Comparison of ENCODE assay signal across 6 cellular contexts in the genomic region with DNA sequence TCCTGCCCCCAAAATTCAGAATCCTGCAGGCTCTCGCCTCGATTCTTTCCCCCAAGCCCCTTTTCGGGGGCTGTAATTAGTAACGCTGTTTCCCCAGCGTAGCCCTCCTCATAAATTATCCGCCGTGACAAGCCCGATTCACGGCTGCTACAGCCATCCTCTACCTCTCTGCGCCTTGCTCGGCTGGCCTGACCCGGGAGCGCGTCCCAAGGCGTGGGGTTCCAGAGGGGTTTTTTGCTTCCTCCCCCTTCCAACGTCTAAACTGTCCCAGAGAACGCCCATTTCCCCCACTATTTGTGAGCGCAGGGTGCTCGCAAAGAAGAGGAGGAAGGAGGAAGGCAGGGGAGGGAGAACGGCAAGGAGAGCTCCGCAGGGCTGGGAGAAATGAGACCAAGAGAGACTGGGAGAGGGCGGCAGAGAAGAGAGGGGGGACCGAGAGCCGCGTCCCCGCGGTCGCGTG. TPM values are rescaled to one million over a fixed set of nuclear protein-coding genes. Genes with fewer than 3 reads are reported as not detected.
DNase-seq lines count a peak whose midpoint lies in the region; TF ChIP-seq lines count a peak whose summit lies in the region.

No MANE protein-coding gene starts in this region.

- H2BK15ac ChIP-seq in mesendoderm (replicated peaks; ENCODE audit: low read depth): no peak overlapping the region

- peak overlapping the region; percentile 56 for H3K4me3 ChIP-seq in AG10803 (ENCODE audit: low read length)
- H3K4me3 ChIP-seq in mesendoderm (ENCODE audit: low read length): no peak overlapping the region

- H2BK120ac ChIP-seq in mesendoderm (ENCODE audit: low read depth, low read length): no peak overlapping the region

- no peak overlapping the region for H4K5ac ChIP-seq in mesendoderm (ENCODE audit: low read length)

- H3K36me3 ChIP-seq in mesendoderm (ENCODE audit: control insufficient read depth, insufficient read depth, low read length): no peaks in the 10 kb centered on the region

- intact Hi-C loops in head of caudate nucleus (cut with DNase I): no loop called here

- peak overlapping the region; percentile 32 for H3K27ac ChIP-seq in adipose tissue (ENCODE audit: low read depth, low read length)
- no peak overlapping the region for H3K27ac ChIP-seq in mesendoderm (ENCODE audit: low read depth, low read length)

- WGBS in adipose tissue, 3 donors: 16 to 43% (median 24%) methylated on average over 27 to 29 of the region's 29 CpGs
- no CpG with 5 or more reads among the region's 29 CpGs for WGBS in mesendoderm (ENCODE audit: extremely low coverage, insufficient coverage, low lambda C conversion rate)

- no peak overlapping the region for H4K8ac ChIP-seq in mesendoderm (ENCODE audit: low read depth, low read length)

- peak overlapping the region; percentile 60 for H3K56ac ChIP-seq in mesendoderm (ENCODE audit: low read length)

- TF ChIP-seq CTCF in AG10803 (conservative IDR thresholded peaks at IDR 0.05; ENCODE audit: low read length): no peak

- no peak for DNase-seq in AG10803 (ENCODE audit: low read depth)
- no peak for DNase-seq in mesendoderm
- no peak for DNase-seq in head of caudate nucleus
- no peak for DNase-seq in stimulated activated CD4-positive, alpha-beta T cell treated with anti-CD3 and anti-CD28 coated beads, Interleukin-1b, Interleukin-23, amount 100 ng/mL, for 48 hours
- DNase-seq in DMS153 (lab: John Stamatoyannopoulos, UW): no peak

- H3K79me1 ChIP-seq in mesendoderm (ENCODE audit: low read length): no peaks in the 10 kb centered on the region

- H2AK5ac ChIP-seq in mesendoderm (ENCODE audit: low read length): no peak overlapping the region

- no peaks in the 10 kb centered on the region for H3K4me1 ChIP-seq in mesendoderm (ENCODE audit: control insufficient read depth, low read depth, low read length)

- peak overlapping the region; percentile 97 for H3K4me2 ChIP-seq in mesendoderm (ENCODE audit: low read length)

- H3K27me3 ChIP-seq in mesendoderm (ENCODE audit: insufficient read depth, low read length, poor library complexity): peaks cover 91% of the 10 kb centered on the region

- peak overlapping the region; percentile 21 for H3K9ac ChIP-seq in mesendoderm (ENCODE audit: low read length)

- no peak overlapping the region for H3K23ac ChIP-seq in mesendoderm (ENCODE audit: low read length)

- H2BK5ac ChIP-seq in mesendoderm (ENCODE audit: low read length): no peak overlapping the region

- no peaks in the 10 kb centered on the region for H3K79me2 ChIP-seq in mesendoderm (ENCODE audit: control insufficient read depth, insufficient read depth, low read length)

- H3K4ac ChIP-seq in mesendoderm (ENCODE audit: low read depth, low read length): no peak overlapping the region

- no peak overlapping the region for H3K18ac ChIP-seq in mesendoderm (ENCODE audit: low read length)

RNA-seq across cellular contexts. Expression of a gene that starts 0.9 kb away (rescaled TPM):
- polyA plus RNA-seq in adipose tissue: 10 to 100 TPM in 2 of 3 donors, 1 to 10 TPM in 1; 3.1 to 29.6 (median 11.8) TPM
- polyA plus RNA-seq in mesendoderm (2013, experiment 1 of 2): not detected
- polyA plus RNA-seq in mesendoderm (2013, experiment 2 of 2): not detected

RNA-seq across cellular contexts. Expression of a gene that starts 5.0 kb away (rescaled TPM):
- 1 to 10 TPM in 2 of 3 donors, under 1 TPM in 1; 0.39 to 3.6 (median 1.5) TPM for polyA plus RNA-seq in adipose tissue
- not detected for polyA plus RNA-seq in mesendoderm (2013, experiment 1 of 2)
- polyA plus RNA-seq in mesendoderm (2013, experiment 2 of 2): not detected

RNA-seq across cellular contexts. Expression of a gene that starts 9.8 kb away (rescaled TPM):
- polyA plus RNA-seq in adipose tissue: 1 to 10 TPM in 2 of 3 donors, under 1 TPM in 1; 0.86 to 7.4 (median 4.6) TPM
- polyA plus RNA-seq in mesendoderm (2013, experiment 1 of 2): not detected
- polyA plus RNA-seq in mesendoderm (2013, experiment 2 of 2): not detected

RNA-seq across cellular contexts. Expression of a gene that starts 12.0 kb away (rescaled TPM):
- 10 to 100 TPM in 1 of 3 donors, 1 to 10 TPM in 2; 1.2 to 19.8 (median 4.9) TPM for polyA plus RNA-seq in adipose tissue
- not detected for polyA plus RNA-seq in mesendoderm (2013, experiment 1 of 2)
- not detected for polyA plus RNA-seq in mesendoderm (2013, experiment 2 of 2)

RNA-seq across cellular contexts. Expression of a gene that starts 13.9 kb away (rescaled TPM):
- 10 to 100 TPM in 1 of 3 donors, 1 to 10 TPM in 2; 1.3 to 10.8 (median 5.2) TPM for polyA plus RNA-seq in adipose tissue
- 0.01 TPM for polyA plus RNA-seq in mesendoderm (2013, experiment 1 of 2)
- polyA plus RNA-seq in mesendoderm (2013, experiment 2 of 2): not detected
